Comparison of ENCODE assay signal across 9 cellular contexts in genomic region chr15:50182233-50183013, GRCh38. TPM values are rescaled to one million over a fixed set of nuclear protein-coding genes. Genes with fewer than 3 reads are reported as not detected.
A peak's percentile ranks its signal among the peaks of the same experiment; 100 is the strongest.
DNase-seq lines count a peak whose midpoint lies in the region; ATAC-seq and TF ChIP-seq lines count a peak whose summit lies in the region.
"Had no signal": no experiment of that assay in that cellular context is flagged by ENCODE, and none has a peak within 500 bp of the region (broad histone marks: within the 10 kb centered on the region; RNA-seq: fewer than 3 reads in every experiment).

No MANE protein-coding gene starts in this region.

- no peaks in the 10 kb centered on the region for H3K9me3 Mint-ChIP-seq in immature natural killer cell

- POLR2A ChIA-PET in AG04449 (lab: Yijun Ruan, JAX) = no interaction called here

- H3K27me3 ChIP-seq in SJSA1 (replicated peaks) (peaks cover 33% of the 10 kb centered on the region), body of pancreas (no peaks in the 10 kb centered on the region), uterus (no peaks in the 10 kb centered on the region)

- H3K9me3 ChIP-seq in SJSA1 (replicated peaks) = no peaks in the 10 kb centered on the region
- no peaks in the 10 kb centered on the region for H3K9me3 ChIP-seq in body of pancreas
- no peaks in the 10 kb centered on the region for H3K9me3 ChIP-seq in uterus

- H3K4me1 ChIP-seq in SJSA1 (replicated peaks) = peaks cover 8% of the 10 kb centered on the region
- peaks cover 11% of the 10 kb centered on the region for H3K4me1 ChIP-seq in body of pancreas
- no peaks in the 10 kb centered on the region for H3K4me1 ChIP-seq in uterus

- H3K4me3 ChIP-seq in AG04449 (ENCODE audit: low read depth, low read length) (peak overlapping the region; percentile 53), SJSA1 (peak overlapping the region; percentile 30), body of pancreas (peak overlapping the region; percentile 47 to 79), uterus (peak overlapping the region in 1 of 2 donors; percentile 37)

- TF ChIP-seq CTCF in AG04449 (IDR thresholded peaks at IDR 0.05; ENCODE audit: insufficient read depth, low read length, missing control alignments) = no peak
- TF ChIP-seq CTCF in body of pancreas (IDR thresholded peaks at IDR 0.05) = no peak
- TF ChIP-seq CTCF in uterus (IDR thresholded peaks at IDR 0.05) = no peak

- H3K36me3 ChIP-seq in SJSA1 (no peaks in the 10 kb centered on the region), body of pancreas (replicated peaks in 1 of 2; ENCODE audit: insufficient read depth in 1 of 2, low read depth in 2 of 2) (no peaks in the 10 kb centered on the region), uterus (no peaks in the 10 kb centered on the region)

- H3K4me3 Mint-ChIP-seq in immature natural killer cell = peak overlapping the region; percentile 87 to 96 (median 89)

- H3K27me3 Mint-ChIP-seq in immature natural killer cell (ENCODE audit: low read depth in 3 of 3) = peaks cover 4 to 20% (median 10%) of the 10 kb centered on the region in 3 donors

- ATAC-seq in GM18519 (IDR thresholded peaks at IDR 0.05; ENCODE audit: low FRiP score, unreplicated experiment) = peak; percentile 41
- ATAC-seq in HG03342 (IDR thresholded peaks at IDR 0.05; ENCODE audit: unreplicated experiment) = peak; percentile 46
- ATAC-seq in body of pancreas = peak; percentile 45

- peaks cover 20 to 23% of the 10 kb centered on the region in 2 donors for H3K4me1 Mint-ChIP-seq in immature natural killer cell

- TF ChIP-seq POLR2A in body of pancreas (IDR thresholded peaks at IDR 0.05) (no peak), uterus (IDR thresholded peaks at IDR 0.05) (no peak)

- intact Hi-C loops in body of pancreas (cut with DNase I) (no loop called here), uterus (cut with DNase I; ENCODE audit: low total_unique reads) (no loop called here)

- 0 to 1% methylated on average over 6 to 77 of the region's 77 CpGs for WGBS in body of pancreas, 2 donors

- H3K36me3 Mint-ChIP-seq in immature natural killer cell = no peaks in the 10 kb centered on the region

- CTCF ChIA-PET in AG04449 (lab: Yijun Ruan, JAX) = interaction anchor here (1.7 to 1.9 kb wide), 2 partner anchors 13 to 18 kb away, joined by 4 to 5 read pairs; no protein-coding TSS in a partner anchor

- H3K27ac Mint-ChIP-seq in immature natural killer cell = peak overlapping the region in 4 of 6 donors; percentile 25 to 76 (median 60)

- H3K27ac ChIP-seq in SJSA1 = no peak overlapping the region
- no peak overlapping the region for H3K27ac ChIP-seq in body of pancreas
- H3K27ac ChIP-seq in uterus = no peak overlapping the region

- DNase-seq in AG04449 (ENCODE audit: low read depth, low spot score) (no peak), SJSA1 (ENCODE audit: low read depth in 1 of 2, low spot score in 2 of 2) (peak in 1 of 2 experiments; percentile 4), body of pancreas (peak; percentile 13 to 36 (median 20)), immature natural killer cell (peak in 2 of 3 donors; percentile 36 to 48), uterus (no peak)
- DNase-seq in stimulated activated CD4-positive, alpha-beta T cell treated with anti-CD3 and anti-CD28 coated beads, Interleukin-15, amount 100 ng/mL, for 48 hours (ENCODE audit: low read depth in 2 of 2) = peak; percentile 30 to 33

RNA-seq across cellular contexts. Expression of gene SLC27A2, which starts 0.4 kb away (rescaled TPM):
- 0.13 TPM in 1 of 2 replicates, not detected in the other for total RNA-seq in SJSA1 (2014; rRNA removed; shearing (Covaris generic))
- 1 to 10 TPM; 3.9 to 4.6 TPM for total RNA-seq in body of pancreas
- 1 to 10 TPM in 2 of 3 donors, not detected in 1; 1.5 to 1.8 TPM for polyA plus RNA-seq in immature natural killer cell
- total RNA-seq in uterus = 1 to 10 TPM in 1 of 4 donors, under 1 TPM in 1, not detected in 2; 0.27 to 1.7 TPM
- total RNA-seq: pulmonary artery endothelial cell had no signal

Comparison
In these comparisons a context has a peak if more than half of its experiments do, and no peak if none do; other contexts are left out.
1. DNase-seq: peak in body of pancreas (4 of 4), immature natural killer cell (2 of 3) and stimulated activated CD4-positive, alpha-beta T cell treated with anti-CD3 and anti-CD28 coated beads, Interleukin-15, amount 100 ng/mL, for 48 hours (2 of 2); none in AG04449 (single experiment) and uterus (0 of 2).
2. Peak in every context shown above with its lines, with median percentiles within 50 percentile points of each other: ATAC-seq.